In genomic region chr12:87690236-87690810, GRCh38 we compare ENCODE assay signal across 21 cellular contexts.
"Had no signal": no experiment of that assay in that cellular context is flagged by ENCODE, and none has a peak within 500 bp of the region (broad histone marks: within the 10 kb centered on the region; RNA-seq: fewer than 3 reads in every experiment).

No MANE protein-coding gene starts in this region.

- ATAC-seq: activated CD4-positive, alpha-beta T cell treated with anti-CD3 and anti-CD28 coated beads for 36 hours; left lung; right cardiac atrium; stimulated activated naive CD8-positive, alpha-beta T cell treated with anti-CD3 and anti-CD28 coated beads, Interleukin-15, Interleukin-2, amounts not matched to agents 100 U/mL and 50 U/mL, for 24 hours; WTC11 had no signal

- H3K27ac Mint-ChIP-seq: activated CD4-positive, alpha-beta T cell treated with anti-CD3 and anti-CD28 coated beads for 36 hours; activated naive CD4-positive, alpha-beta T cell treated with anti-CD3 and anti-CD28 coated beads, Interleukin-2, amount 50 U/mL, for 24 hours; dendritic cell treated with granulocyte-macrophage colony-stimulating factor and Interleukin-4, amounts not matched to agents 40 ng/mL and 50 ng/mL, for 4 days; WTC11 had no signal

- H3K9me3 ChIP-seq: ascending aorta, esophagus squamous epithelium, left lung, tibial nerve, uterus had no signal

- H3K36me3 ChIP-seq: ascending aorta, esophagus squamous epithelium, left lung, tibial nerve, uterus had no signal

- DNase-seq: activated CD4-positive, alpha-beta T cell treated with anti-CD3 and anti-CD28 coated beads for 36 hours; activated CD4-positive, alpha-beta T cell treated with anti-CD3 and anti-CD28 coated beads, Interleukin-2, amount 50 U/mL, for 48 hours; activated gamma-delta T cell; cerebellar nuclear complex; effector memory CD4-positive, alpha-beta T cell; esophagus squamous epithelium; left lung; midbrain; right cardiac atrium; stimulated activated naive CD8-positive, alpha-beta T cell treated with anti-CD3 and anti-CD28 coated beads, Interleukin-15, Interleukin-2, amounts not matched to agents 100 U/mL and 50 U/mL, for 24 hours; uterus had no signal

- FAIRE-seq: bronchial epithelial cell, keratinocyte, TTC549 had no signal

- H3K4me1 Mint-ChIP-seq: activated CD4-positive, alpha-beta T cell treated with anti-CD3 and anti-CD28 coated beads for 36 hours; activated naive CD4-positive, alpha-beta T cell treated with anti-CD3 and anti-CD28 coated beads, Interleukin-2, amount 50 U/mL, for 24 hours had no signal

- H3K4me3 Mint-ChIP-seq: activated CD4-positive, alpha-beta T cell treated with anti-CD3 and anti-CD28 coated beads for 36 hours; activated naive CD4-positive, alpha-beta T cell treated with anti-CD3 and anti-CD28 coated beads, Interleukin-2, amount 50 U/mL, for 24 hours; dendritic cell treated with granulocyte-macrophage colony-stimulating factor and Interleukin-4, amounts not matched to agents 40 ng/mL and 50 ng/mL, for 4 days; WTC11 had no signal

- H3K9me3 Mint-ChIP-seq: activated naive CD4-positive, alpha-beta T cell treated with anti-CD3 and anti-CD28 coated beads, Interleukin-2, amount 50 U/mL, for 24 hours; dendritic cell treated with granulocyte-macrophage colony-stimulating factor and Interleukin-4, amounts not matched to agents 40 ng/mL and 50 ng/mL, for 4 days had no signal

- H2AFZ ChIP-seq: hepatocyte had no signal

- H3K79me2 ChIP-seq: hepatocyte had no signal

- H3K4me1 ChIP-seq: esophagus squamous epithelium, left lung, uterus had no signal

- H3K4me3 ChIP-seq: ascending aorta, esophagus squamous epithelium, hepatocyte, left lung, skin epidermis, tibial nerve, uterus had no signal

- H3K4me2 ChIP-seq: hepatocyte had no signal

- H3K36me3 Mint-ChIP-seq: activated naive CD4-positive, alpha-beta T cell treated with anti-CD3 and anti-CD28 coated beads, Interleukin-2, amount 50 U/mL, for 24 hours; WTC11 had no signal

- H3K27me3 ChIP-seq: ascending aorta, hepatocyte, left lung, tibial nerve, uterus had no signal

- H3K27ac ChIP-seq: ascending aorta, esophagus squamous epithelium, hepatocyte, left lung, skin epidermis, tibial nerve, uterus had no signal

- H3K27me3 Mint-ChIP-seq: activated CD4-positive, alpha-beta T cell treated with anti-CD3 and anti-CD28 coated beads for 36 hours; activated naive CD4-positive, alpha-beta T cell treated with anti-CD3 and anti-CD28 coated beads, Interleukin-2, amount 50 U/mL, for 24 hours; dendritic cell treated with granulocyte-macrophage colony-stimulating factor and Interleukin-4, amounts not matched to agents 40 ng/mL and 50 ng/mL, for 4 days had no signal
